In the genomic region with DNA sequence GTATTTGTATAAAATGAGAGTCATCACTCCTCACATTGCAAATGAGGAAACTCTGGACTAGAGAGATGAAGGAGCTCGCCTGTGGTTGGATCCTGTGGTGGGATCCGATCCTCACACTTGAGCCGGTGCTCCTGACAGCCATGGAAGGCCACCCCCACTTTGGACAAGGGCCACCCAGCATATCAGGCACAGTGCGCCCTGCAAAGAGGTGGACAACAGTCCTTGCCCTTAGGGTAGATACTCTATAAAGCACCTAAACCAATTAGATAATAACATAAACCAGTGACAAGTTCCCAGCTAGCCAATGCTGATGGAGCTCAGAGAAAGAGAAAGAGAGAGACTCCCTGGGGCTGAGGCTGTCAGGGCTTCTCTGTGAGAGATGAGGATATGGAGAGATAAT, we compare ENCODE assay signal across 28 cellular contexts.
DNase-seq lines count a peak whose midpoint lies in the region; ATAC-seq and TF ChIP-seq lines count a peak whose summit lies in the region.
"Had no signal": no experiment of that assay in that cellular context is flagged by ENCODE, and none has a peak within 500 bp of the region (broad histone marks: within the 10 kb centered on the region; RNA-seq: fewer than 3 reads in every experiment).

No MANE protein-coding gene starts in this region.

- POLR2A ChIA-PET in SK-N-SH (lab: Yijun Ruan, JAX) = interaction anchor here (0.8 to 3.5 kb wide), 5 partner anchors 16 to 271 kb away, joined by 3 to 18 read pairs (median 4); no protein-coding TSS in a partner anchor

- H3K4me3 ChIP-seq in SK-N-SH (ENCODE audit: low read depth in 2 of 2, low read length in 1 of 2) = no peak overlapping the region
- no peak overlapping the region for H3K4me3 ChIP-seq in BE2C (ENCODE audit: low read depth, low read length)
- no peak overlapping the region for H3K4me3 ChIP-seq in coronary artery
- H3K4me3 ChIP-seq: A549; BLaER1; BLaER1 treated with 17β-estradiol and CSF1 and Interleukin-3, amounts not matched to agents 10 nM and 100 nM had no signal

- CTCF ChIA-PET in SK-N-SH (lab: Yijun Ruan, JAX) = interaction anchor here (0.6 to 2.2 kb wide), 10 partner anchors 9 to 530 kb away, joined by 3 to 8 read pairs (median 4); no protein-coding TSS in a partner anchor

- no peaks in the 10 kb centered on the region for H3K79me2 ChIP-seq in SK-N-SH (ENCODE audit: insufficient read depth)

- no peak; the same call in 2 of the 3 replicates for ATAC-seq in SK-N-SH treated with all-trans-retinoic acid at 6 μM for 48 hours
- ATAC-seq: A549; CD8-positive, alpha-beta T cell had no signal

- H3K9me3 ChIP-seq in SK-N-SH = no peaks in the 10 kb centered on the region
- H3K9me3 ChIP-seq in BE2C = no peaks in the 10 kb centered on the region
- H3K9me3 ChIP-seq: A549, BLaER1, Caco-2 had no signal

- no peaks in the 10 kb centered on the region for H4K20me1 ChIP-seq in SK-N-SH (ENCODE audit: insufficient read depth)
- H4K20me1 ChIP-seq: BLaER1; BLaER1 treated with 17β-estradiol and CSF1 and Interleukin-3, amounts not matched to agents 10 nM and 100 nM had no signal

- H3K36me3 ChIP-seq in SK-N-SH (replicated peaks in 1 of 2; ENCODE audit: control insufficient read depth in 1 of 2, insufficient read depth in 2 of 2, low read length in 1 of 2) (peaks cover 15 to 37% of the 10 kb centered on the region in 2 experiments), BE2C (no peaks in the 10 kb centered on the region)
- H3K36me3 ChIP-seq: BLaER1; BLaER1 treated with 17β-estradiol and CSF1 and Interleukin-3, amounts not matched to agents 10 nM and 100 nM had no signal

- no peak overlapping the region for H3K4me2 ChIP-seq in SK-N-SH
- H3K4me2 ChIP-seq: A549; BLaER1; BLaER1 treated with 17β-estradiol and CSF1 and Interleukin-3, amounts not matched to agents 10 nM and 100 nM had no signal

- H3K4me1 ChIP-seq in SK-N-SH (ENCODE audit: control insufficient read depth in 1 of 2, insufficient read depth in 2 of 2, low read depth in 1 of 2, low read length in 1 of 2) = peaks cover 0 to 41% of the 10 kb centered on the region in 2 experiments; a peak in 2 of 4 replicates
- H3K4me1 ChIP-seq in BE2C = peaks cover 47% of the 10 kb centered on the region
- H3K4me1 ChIP-seq: A549; BLaER1; BLaER1 treated with 17β-estradiol and CSF1 and Interleukin-3, amounts not matched to agents 10 nM and 100 nM; Caco-2 had no signal

- H3K27me3 ChIP-seq in SK-N-SH (ENCODE audit: insufficient read depth) = no peaks in the 10 kb centered on the region
- no peaks in the 10 kb centered on the region for H3K27me3 ChIP-seq in BE2C
- H3K27me3 ChIP-seq: BLaER1; BLaER1 treated with 17β-estradiol and CSF1 and Interleukin-3, amounts not matched to agents 10 nM and 100 nM had no signal

- DNase-seq in SK-N-SH (peak; percentile 60), BE2C (peak; percentile 74), coronary artery (ENCODE audit: low spot score) (no peak)
- DNase-seq: 8988T; ACHN; AML-193; C1 segment of cervical spinal cord; Caco-2; Calu3; CD4-positive, alpha-beta memory T cell; CD4-positive, alpha-beta T cell; CD4-positive, CD25-positive, alpha-beta regulatory T cell; CD8-positive, alpha-beta memory T cell; CD8-positive, alpha-beta T cell; COR-L47; DMS 273 treated with DMSO at 0.1 percent for 48 hours; DMS153; DMS53; DMS79; DMS79 treated with DMSO at 0.1 percent for 48 hours; DND-41; EL had no signal

- TF ChIP-seq EP300 in SK-N-SH (IDR thresholded peaks at IDR 0.05; ENCODE audit: borderline replicate concordance in 1 of 2, low read depth in 1 of 2, low read length in 1 of 2) = peak in 1 of 2 experiments; percentile 91; a peak in 2 of 4 replicates

- 79% methylated on average over 4 of the region's 4 CpGs for WGBS in SK-N-SH (ENCODE audit: low lambda C conversion rate)

- no peak for TF ChIP-seq CTCF in SK-N-SH (IDR thresholded peaks at IDR 0.05)
- no peak for TF ChIP-seq CTCF in BE2C (IDR thresholded peaks at IDR 0.05; ENCODE audit: low read depth, low read length)
- TF ChIP-seq CTCF in coronary artery (IDR thresholded peaks at IDR 0.05) = no peak

- no peak overlapping the region for H2AFZ ChIP-seq in SK-N-SH (ENCODE audit: low read depth)

- TF ChIP-seq RAD21 in SK-N-SH (IDR thresholded peaks at IDR 0.05; ENCODE audit: low read length) = peak; percentile 29

- H3K27ac ChIP-seq in SK-N-SH (ENCODE audit: low read depth in 2 of 2, low read length in 1 of 2) = peak overlapping the region in 1 of 2 experiments; percentile 93; a peak in 2 of 4 replicates
- no peak overlapping the region for H3K27ac ChIP-seq in coronary artery
- H3K27ac ChIP-seq: 22Rv1; A549; BLaER1; BLaER1 treated with 17β-estradiol and CSF1 and Interleukin-3, amounts not matched to agents 10 nM and 100 nM; C4-2B had no signal

- H3K9me2 ChIP-seq in SK-N-SH = no peaks in the 10 kb centered on the region

- H3F3A ChIP-seq in SK-N-SH (replicated peaks; ENCODE audit: insufficient read depth) = no peaks in the 10 kb centered on the region

- no peak overlapping the region for H3K9ac ChIP-seq in SK-N-SH
- H3K9ac ChIP-seq: BLaER1; BLaER1 treated with 17β-estradiol and CSF1 and Interleukin-3, amounts not matched to agents 10 nM and 100 nM had no signal

TF ChIP-seq in SK-N-SH, 30 proteins besides CTCF, POLR2A, EP300 and RAD21:
- TF ChIP-seq RCOR1 (IDR thresholded peaks at IDR 0.05; ENCODE audit: low read length) = peak; percentile 67; the same call in 1 of the 2 replicates
- TF ChIP-seq CHD2 (IDR thresholded peaks at IDR 0.05; ENCODE audit: low read length, partially characterized antibody) = peak; percentile 66
- peak; percentile 88 for TF ChIP-seq FOXJ3 (CRISPR knock-in tag; IDR thresholded peaks at IDR 0.05)
- no peak for TF ChIP-seq RXRA (IDR thresholded peaks at IDR 0.05; ENCODE audit: borderline replicate concordance, low read depth)
- TF ChIP-seq RFX5 (IDR thresholded peaks at IDR 0.05; ENCODE audit: low read length) = 0 out of 2 replicates have a peak, but pooled peaks have one; percentile 32
- TF ChIP-seq GATA2 (CRISPR knock-in tag; IDR thresholded peaks at IDR 0.05) = peak; percentile 73

TF ChIP-seq in SK-N-SH treated with all-trans-retinoic acid at 6 μM for 48 hours, 23 proteins besides CTCF, POLR2A, EP300 and RAD21:
- no peak for TF ChIP-seq ISL1 (CRISPR knock-in tag; IDR thresholded peaks at IDR 0.05)
- TF ChIP-seq, protein P1, sequence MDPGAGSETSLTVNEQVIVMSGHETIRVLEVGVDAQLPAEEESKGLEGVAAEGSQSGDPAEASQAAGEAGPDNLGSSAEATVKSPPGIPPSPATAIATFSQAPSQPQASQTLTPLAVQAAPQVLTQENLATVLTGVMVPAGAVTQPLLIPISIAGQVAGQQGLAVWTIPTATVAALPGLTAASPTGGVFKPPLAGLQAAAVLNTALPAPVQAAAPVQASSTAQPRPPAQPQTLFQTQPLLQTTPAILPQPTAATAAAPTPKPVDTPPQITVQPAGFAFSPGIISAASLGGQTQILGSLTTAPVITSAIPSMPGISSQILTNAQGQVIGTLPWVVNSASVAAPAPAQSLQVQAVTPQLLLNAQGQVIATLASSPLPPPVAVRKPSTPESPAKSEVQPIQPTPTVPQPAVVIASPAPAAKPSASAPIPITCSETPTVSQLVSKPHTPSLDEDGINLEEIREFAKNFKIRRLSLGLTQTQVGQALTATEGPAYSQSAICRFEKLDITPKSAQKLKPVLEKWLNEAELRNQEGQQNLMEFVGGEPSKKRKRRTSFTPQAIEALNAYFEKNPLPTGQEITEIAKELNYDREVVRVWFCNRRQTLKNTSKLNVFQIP (CRISPR knock-in tag; IDR thresholded peaks at IDR 0.05; ENCODE audit: borderline replicate concordance, low read depth) = no peak
